Comparison of ENCODE assay signal across 10 cellular contexts in the genomic region with DNA sequence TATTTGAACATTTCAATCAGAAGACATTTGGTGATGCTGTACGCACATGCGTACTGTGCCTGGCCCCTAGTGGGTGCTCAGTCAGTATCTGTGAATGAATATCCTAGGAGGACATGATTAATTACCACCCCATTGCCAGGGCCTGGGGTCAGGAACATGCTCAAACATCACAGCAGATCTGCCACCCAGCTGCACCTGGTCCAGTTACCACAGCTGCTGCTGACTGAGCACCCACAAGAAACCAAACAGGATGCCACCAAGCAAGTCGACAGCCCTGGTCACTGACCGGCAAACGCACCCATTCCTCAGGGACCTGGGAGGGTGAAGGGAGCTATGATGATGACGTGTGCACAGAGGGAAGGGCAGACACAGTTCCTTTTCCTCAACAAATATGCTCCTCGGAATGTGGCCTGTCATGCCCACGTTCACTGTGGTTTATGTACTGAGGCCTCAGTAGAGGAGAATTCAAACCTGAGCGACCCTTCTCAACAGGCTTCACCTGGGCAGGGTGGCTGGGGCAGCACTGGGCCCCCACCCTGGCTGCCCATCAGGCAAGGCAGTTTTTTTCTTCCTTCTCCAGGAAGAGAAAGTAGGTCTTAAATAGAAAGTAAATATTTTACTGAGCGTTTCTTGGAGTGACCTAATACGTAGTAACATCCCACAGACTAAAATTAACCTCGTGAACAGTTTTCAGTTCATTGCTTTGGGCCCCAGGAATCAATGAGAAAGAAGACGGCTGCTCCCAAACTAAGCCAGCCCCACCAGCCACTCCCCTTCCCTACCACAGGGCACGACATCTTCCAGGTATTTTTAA. TPM values are rescaled to one million over a fixed set of nuclear protein-coding genes. Genes with fewer than 3 reads are reported as not detected.
DNase-seq lines count a peak whose midpoint lies in the region; ATAC-seq, FAIRE-seq and TF ChIP-seq lines count a peak whose summit lies in the region.
"Had no signal": no experiment of that assay in that cellular context is flagged by ENCODE, and none has a peak within 500 bp of the region (broad histone marks: within the 10 kb centered on the region; RNA-seq: fewer than 3 reads in every experiment).

No MANE protein-coding gene starts in this region.

- H3K27ac Mint-ChIP-seq in stimulated activated naive CD8-positive, alpha-beta T cell treated with anti-CD3 and anti-CD28 coated beads, Interleukin-15, amount 100 ng/mL, for 72 hours, result no peak overlapping the region
- H3K27ac Mint-ChIP-seq in activated CD8-positive, alpha-beta T cell treated with anti-CD3 and anti-CD28 coated beads for 36 hours, result no peak overlapping the region
- no peak overlapping the region for H3K27ac Mint-ChIP-seq in activated T-helper 1 cell treated with anti-CD3 and anti-CD28 coated beads, Interleukin-12 subunit alpha, Interleukin-12 subunit beta, Interleukin-2, Interleukin-4 antibody, amounts not matched to agents 30 ng/mL and 10 ng/mL and 1 ng/mL, durations not matched to agents 14 hours and 24 hours and 36 hours
- H3K27ac Mint-ChIP-seq: CD8-positive, alpha-beta T cell; T-helper 1 cell treated with Interleukin-12 subunit alpha and Interleukin-12 subunit beta and Interleukin-4 antibody, amounts not matched to agents 30 μg/mL and 1 μg/mL, for 36 hours had no signal

- peak; percentile 55 for FAIRE-seq in bronchial epithelial cell (lab: Jason Lieb, UNC)

- H3K27me3 ChIP-seq in bronchial epithelial cell (ENCODE audit: control insufficient read depth, insufficient read depth, low read length), result no peaks in the 10 kb centered on the region
- no peaks in the 10 kb centered on the region for H3K27me3 ChIP-seq in mucosa of stomach (ENCODE audit: control insufficient read depth, insufficient read depth, low read length)

- H3K4me3 ChIP-seq in bronchial epithelial cell (ENCODE audit: low read depth, low read length), result no peak overlapping the region
- no peak overlapping the region for H3K4me3 ChIP-seq in mucosa of stomach (ENCODE audit: low read length)

- no peaks in the 10 kb centered on the region for H3K9me3 Mint-ChIP-seq in stimulated activated naive CD8-positive, alpha-beta T cell treated with anti-CD3 and anti-CD28 coated beads, Interleukin-15, amount 100 ng/mL, for 72 hours
- H3K9me3 Mint-ChIP-seq in activated CD8-positive, alpha-beta T cell treated with anti-CD3 and anti-CD28 coated beads for 36 hours, result no peaks in the 10 kb centered on the region
- H3K9me3 Mint-ChIP-seq in activated T-helper 1 cell treated with anti-CD3 and anti-CD28 coated beads, Interleukin-12 subunit alpha, Interleukin-12 subunit beta, Interleukin-2, Interleukin-4 antibody, amounts not matched to agents 30 ng/mL and 10 ng/mL and 1 ng/mL, durations not matched to agents 14 hours and 24 hours and 36 hours, result no peaks in the 10 kb centered on the region
- H3K9me3 Mint-ChIP-seq: CD8-positive, alpha-beta T cell; T-helper 1 cell treated with Interleukin-12 subunit alpha and Interleukin-12 subunit beta and Interleukin-4 antibody, amounts not matched to agents 30 μg/mL and 1 μg/mL, for 36 hours had no signal

- intact Hi-C loops in activated CD8-positive, alpha-beta T cell treated with anti-CD3 and anti-CD28 coated beads for 36 hours (cut with micrococcal nuclease), result no loop called here
- intact Hi-C loops in activated T-helper 1 cell treated with anti-CD3 and anti-CD28 coated beads, Interleukin-12 subunit alpha, Interleukin-12 subunit beta, Interleukin-2, Interleukin-4 antibody, amounts not matched to agents 30 ng/mL and 10 ng/mL and 1 ng/mL, durations not matched to agents 14 hours and 24 hours and 36 hours (cut with micrococcal nuclease), result no loop called here

- DNase-seq in stimulated activated naive CD8-positive, alpha-beta T cell treated with anti-CD3 and anti-CD28 coated beads, Interleukin-15, Interleukin-2, amounts not matched to agents 100 U/mL and 50 U/mL, for 24 hours, result no peak
- DNase-seq in stimulated activated naive CD8-positive, alpha-beta T cell treated with anti-CD3 and anti-CD28 coated beads, Interleukin-15, amount 100 ng/mL, for 72 hours, result no peak
- DNase-seq in bronchial epithelial cell (ENCODE audit: low read depth), result peak; percentile 86
- DNase-seq in activated CD8-positive, alpha-beta T cell treated with anti-CD3 and anti-CD28 coated beads for 36 hours, result no peak
- DNase-seq in activated T-helper 1 cell treated with anti-CD3 and anti-CD28 coated beads, Interleukin-12 subunit alpha, Interleukin-12 subunit beta, Interleukin-2, Interleukin-4 antibody, amounts not matched to agents 30 ng/mL and 10 ng/mL and 1 ng/mL, durations not matched to agents 14 hours and 24 hours and 36 hours (ENCODE audit: low spot score), result no peak
- DNase-seq: CD8-positive, alpha-beta T cell had no signal

- H3K9ac ChIP-seq in mucosa of stomach (ENCODE audit: low read length), result peak overlapping the region; percentile 59

- H3K4me1 ChIP-seq in mucosa of stomach (ENCODE audit: control insufficient read depth, insufficient read depth, low read length), result peaks cover 81% of the 10 kb centered on the region

- peaks cover 4% of the 10 kb centered on the region for H3K4me1 Mint-ChIP-seq in stimulated activated naive CD8-positive, alpha-beta T cell treated with anti-CD3 and anti-CD28 coated beads, Interleukin-15, amount 100 ng/mL, for 72 hours
- H3K4me1 Mint-ChIP-seq in activated CD8-positive, alpha-beta T cell treated with anti-CD3 and anti-CD28 coated beads for 36 hours (ENCODE audit: low read depth), result no peaks in the 10 kb centered on the region
- H3K4me1 Mint-ChIP-seq in activated T-helper 1 cell treated with anti-CD3 and anti-CD28 coated beads, Interleukin-12 subunit alpha, Interleukin-12 subunit beta, Interleukin-2, Interleukin-4 antibody, amounts not matched to agents 30 ng/mL and 10 ng/mL and 1 ng/mL, durations not matched to agents 14 hours and 24 hours and 36 hours (ENCODE audit: low read depth), result no peaks in the 10 kb centered on the region

- ATAC-seq in stimulated activated naive CD8-positive, alpha-beta T cell treated with anti-CD3 and anti-CD28 coated beads, Interleukin-15, Interleukin-2, amounts not matched to agents 100 U/mL and 50 U/mL, for 24 hours, result peak; percentile 33
- ATAC-seq in stimulated activated naive CD8-positive, alpha-beta T cell treated with anti-CD3 and anti-CD28 coated beads, Interleukin-15, amount 100 ng/mL, for 72 hours, result no peak
- ATAC-seq in HG03457 (IDR thresholded peaks at IDR 0.05; ENCODE audit: unreplicated experiment) (no peak), GM21576 (IDR thresholded peaks at IDR 0.05; ENCODE audit: unreplicated experiment) (no peak)
- ATAC-seq in activated CD8-positive, alpha-beta T cell treated with anti-CD3 and anti-CD28 coated beads for 36 hours, result no peak
- ATAC-seq: CD8-positive, alpha-beta T cell had no signal

- H3K9me3 ChIP-seq in mucosa of stomach (ENCODE audit: control insufficient read depth, low read length), result no peaks in the 10 kb centered on the region

- TF ChIP-seq CTCF in bronchial epithelial cell (IDR thresholded peaks at IDR 0.05; ENCODE audit: insufficient read depth, low read length, severe bottlenecking), result no peak
- no peak for TF ChIP-seq CTCF in activated CD8-positive, alpha-beta T cell treated with anti-CD3 and anti-CD28 coated beads for 36 hours (IDR thresholded peaks at IDR 0.05)

- H3K36me3 Mint-ChIP-seq in activated CD8-positive, alpha-beta T cell treated with anti-CD3 and anti-CD28 coated beads for 36 hours (ENCODE audit: low read depth), result no peaks in the 10 kb centered on the region
- H3K36me3 Mint-ChIP-seq in activated T-helper 1 cell treated with anti-CD3 and anti-CD28 coated beads, Interleukin-12 subunit alpha, Interleukin-12 subunit beta, Interleukin-2, Interleukin-4 antibody, amounts not matched to agents 30 ng/mL and 10 ng/mL and 1 ng/mL, durations not matched to agents 14 hours and 24 hours and 36 hours (ENCODE audit: low read depth), result no peaks in the 10 kb centered on the region
- H3K36me3 Mint-ChIP-seq: CD8-positive, alpha-beta T cell had no signal

- peaks cover 68% of the 10 kb centered on the region for H3K27me3 Mint-ChIP-seq in stimulated activated naive CD8-positive, alpha-beta T cell treated with anti-CD3 and anti-CD28 coated beads, Interleukin-15, amount 100 ng/mL, for 72 hours
- peaks cover 41% of the 10 kb centered on the region for H3K27me3 Mint-ChIP-seq in activated CD8-positive, alpha-beta T cell treated with anti-CD3 and anti-CD28 coated beads for 36 hours
- H3K27me3 Mint-ChIP-seq in activated T-helper 1 cell treated with anti-CD3 and anti-CD28 coated beads, Interleukin-12 subunit alpha, Interleukin-12 subunit beta, Interleukin-2, Interleukin-4 antibody, amounts not matched to agents 30 ng/mL and 10 ng/mL and 1 ng/mL, durations not matched to agents 14 hours and 24 hours and 36 hours (ENCODE audit: insufficient read depth), result peaks cover 28% of the 10 kb centered on the region

- H3K4me3 Mint-ChIP-seq in stimulated activated naive CD8-positive, alpha-beta T cell treated with anti-CD3 and anti-CD28 coated beads, Interleukin-15, amount 100 ng/mL, for 72 hours, result no peak overlapping the region
- no peak overlapping the region for H3K4me3 Mint-ChIP-seq in activated CD8-positive, alpha-beta T cell treated with anti-CD3 and anti-CD28 coated beads for 36 hours
- H3K4me3 Mint-ChIP-seq in activated T-helper 1 cell treated with anti-CD3 and anti-CD28 coated beads, Interleukin-12 subunit alpha, Interleukin-12 subunit beta, Interleukin-2, Interleukin-4 antibody, amounts not matched to agents 30 ng/mL and 10 ng/mL and 1 ng/mL, durations not matched to agents 14 hours and 24 hours and 36 hours, result no peak overlapping the region
- H3K4me3 Mint-ChIP-seq: CD8-positive, alpha-beta T cell; T-helper 1 cell treated with Interleukin-12 subunit alpha and Interleukin-12 subunit beta and Interleukin-4 antibody, amounts not matched to agents 30 μg/mL and 1 μg/mL, for 36 hours had no signal

- H3K36me3 ChIP-seq in bronchial epithelial cell (ENCODE audit: control insufficient read depth, insufficient read depth, low read length) (peaks cover 5% of the 10 kb centered on the region), mucosa of stomach (ENCODE audit: control insufficient read depth, insufficient read depth, low read length) (no peaks in the 10 kb centered on the region)

- POLR2A ChIA-PET in activated CD8-positive, alpha-beta T cell treated with anti-CD3 and anti-CD28 coated beads for 36 hours (lab: Charles Lee), result no interaction called here

- CTCF ChIA-PET in activated CD8-positive, alpha-beta T cell treated with anti-CD3 and anti-CD28 coated beads for 36 hours (lab: Charles Lee), result no interaction called here

RNA-seq across cellular contexts. Expression of gene CTBP2, which starts 13.4 kb away (rescaled TPM):
- total RNA-seq in bronchial epithelial cell, result 123 and 141 TPM in 2 replicates
- total RNA-seq in activated CD8-positive, alpha-beta T cell treated with anti-CD3 and anti-CD28 coated beads for 36 hours, result under 1 TPM; 0.60 to 0.88 TPM
- 0.13 and 0.39 TPM in 2 replicates for total RNA-seq in activated T-helper 1 cell treated with anti-CD3 and anti-CD28 coated beads, Interleukin-12 subunit alpha, Interleukin-12 subunit beta, Interleukin-2, Interleukin-4 antibody, amounts not matched to agents 30 ng/mL and 10 ng/mL and 1 ng/mL, durations not matched to agents 14 hours and 24 hours and 36 hours

Comparison
In these comparisons a context has a peak if more than half of its experiments do, and no peak if none do; other contexts are left out.
1. RNA of gene CTBP2, which starts 13.4 kb away (total RNA-seq): 123 to 141 TPM in bronchial epithelial cell; 0.60 to 0.88 TPM in activated CD8-positive, alpha-beta T cell treated with anti-CD3 and anti-CD28 coated beads for 36 hours and 0.13 to 0.39 TPM in activated T-helper 1 cell treated with anti-CD3 and anti-CD28 coated beads, Interleukin-12 subunit alpha, Interleukin-12 subunit beta, Interleukin-2, Interleukin-4 antibody, amounts not matched to agents 30 ng/mL and 10 ng/mL and 1 ng/mL, durations not matched to agents 14 hours and 24 hours and 36 hours; every median in the first group is over 10 times any median in the second.